36 cellular contexts compared by ENCODE assay signal in the genomic region with DNA sequence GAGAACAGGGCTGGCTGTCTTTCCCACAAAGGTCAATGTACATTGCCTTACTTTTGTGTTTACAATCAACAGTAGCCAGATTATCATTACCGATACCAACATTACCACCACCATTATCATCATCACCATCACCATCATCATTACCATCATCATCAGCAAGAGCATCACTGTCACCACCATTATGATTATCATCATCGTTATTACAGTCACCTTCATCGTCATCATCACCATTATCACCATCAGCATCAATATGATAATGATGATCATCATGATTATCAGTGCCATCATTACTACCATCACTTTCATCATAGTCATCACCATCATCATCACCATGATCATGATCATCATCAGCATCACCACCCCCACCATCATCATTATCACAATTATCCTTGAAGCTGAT.
"Had no signal": no experiment of that assay in that cellular context is flagged by ENCODE, and none has a peak within 500 bp of the region (broad histone marks: within the 10 kb centered on the region; RNA-seq: fewer than 3 reads in every experiment).

No MANE protein-coding gene starts in this region.

- FAIRE-seq: astrocyte, TTC549 had no signal

- H3K27ac ChIP-seq: adrenal gland, body of pancreas, brain microvascular endothelial cell, breast epithelium, cardiac muscle cell, VCaP had no signal

- H3K9me3 ChIP-seq: adrenal gland, body of pancreas had no signal

- ATAC-seq: activated CD8-positive, alpha-beta T cell treated with anti-CD3 and anti-CD28 coated beads for 36 hours; activated naive CD4-positive, alpha-beta T cell treated with anti-CD3 and anti-CD28 coated beads, Interleukin-2, amount 50 U/mL, for 72 hours; activated T-cell treated with anti-CD3 and anti-CD28 coated beads, Interleukin-2, amount 50 U/mL, for 4 hours; activated T-cell treated with anti-CD3 and anti-CD28 coated beads, Interleukin-2, amount 50 U/mL, for 72 hours; activated T-helper 17 cell treated with anti-CD3 and anti-CD28 coated beads, Interleukin-2, amount 50 U/mL, for 72 hours; body of pancreas had no signal

- H3K4me1 ChIP-seq: adrenal gland, body of pancreas, breast epithelium had no signal

- H3K4me3 ChIP-seq: adrenal gland, body of pancreas, breast epithelium, cardiac muscle cell had no signal

- DNase-seq: activated B cell treated with CpG ODN at 0.5 μM for 24 hours; activated CD4-positive, alpha-beta memory T cell treated with anti-CD3 and anti-CD28 coated beads for 36 hours; activated CD4-positive, alpha-beta T cell treated with anti-CD3 and anti-CD28 coated beads for 4 hours; activated CD4-positive, alpha-beta T cell treated with anti-CD3 and anti-CD28 coated beads, Interleukin-2, amount 10 ng/mL, durations not matched to agents 24 days and 14 days; activated CD4-positive, alpha-beta T cell treated with anti-CD3 and anti-CD28 coated beads, Interleukin-2, amount 50 U/mL, for 1 hour; activated CD4-positive, alpha-beta T cell treated with anti-CD3 and anti-CD28 coated beads, Interleukin-2, amount 50 U/mL, for 4 hours; activated CD4-positive, CD25-positive, alpha-beta regulatory T cell treated with anti-CD3 and anti-CD28 coated beads, Interleukin-2, amount 50 U/mL, for 72 hours; activated CD8-positive, alpha-beta memory T cell treated with anti-CD3 and anti-CD28 coated beads, Interleukin-2, amount 50 U/mL, for 4 hours; activated CD8-positive, alpha-beta T cell treated with anti-CD3 and anti-CD28 coated beads for 36 hours; activated effector memory CD4-positive, alpha-beta T cell treated with anti-CD3 and anti-CD28 coated beads, Interleukin-2, amount 50 U/mL, for 16 hours; activated gamma-delta T cell treated with Interleukin-2 at 50 U/mL for 16 hours; activated naive CD4-positive, alpha-beta T cell; activated naive CD4-positive, alpha-beta T cell treated with anti-CD3 and anti-CD28 coated beads for 36 hours; activated naive CD4-positive, alpha-beta T cell treated with anti-CD3 and anti-CD28 coated beads, Interleukin-2, amount 50 U/mL, for 16 hours; activated naive CD8-positive, alpha-beta T cell treated with anti-CD3 and anti-CD28 coated beads for 36 hours; activated T-cell treated with anti-CD3 and anti-CD28 coated beads for 4 hours; activated T-cell treated with anti-CD3 and anti-CD28 coated beads, Interleukin-2, amount 50 U/mL, for 1 hour; activated T-cell treated with anti-CD3 and anti-CD28 coated beads, Interleukin-2, amount 50 U/mL, for 4 hours; activated T-cell treated with anti-CD3 and anti-CD28 coated beads, Interleukin-2, amount 50 U/mL, for 72 hours; adrenal gland; amniotic stem cell; aorta; body of pancreas; brain microvascular endothelial cell; caudate nucleus; cerebellar nuclear complex; T-helper 1 cell; T-helper 2 cell; T-helper 9 cell had no signal

- H3K36me3 ChIP-seq: adrenal gland, brain microvascular endothelial cell, breast epithelium, cardiac muscle cell had no signal
